Comparison of ENCODE assay signal across 1 cellular context in genomic region chr17:80021600-80021999, GRCh38.
TF ChIP-seq lines count a peak whose summit lies in the region.

No MANE protein-coding gene starts in this region.

TF ChIP-seq in GM12878, 131 proteins besides CTCF, POLR2A, EP300 and RAD21:
- TF ChIP-seq SRF (IDR thresholded peaks at IDR 0.05; ENCODE audit: low read depth in 2 of 2, low read length in 2 of 2), result no peak
- no peak for TF ChIP-seq ZBTB4 (CRISPR knock-in tag; IDR thresholded peaks at IDR 0.05)
- TF ChIP-seq ZBTB40 (IDR thresholded peaks at IDR 0.05; ENCODE audit: borderline replicate concordance), result no peak; the same call in 1 of the 2 replicates
- no peak for TF ChIP-seq HDAC2 (IDR thresholded peaks at IDR 0.05)
- no peak for TF ChIP-seq NFYA (IDR thresholded peaks at IDR 0.05; ENCODE audit: borderline replicate concordance, low read depth, low read length)
- TF ChIP-seq NFIC (IDR thresholded peaks at IDR 0.05; ENCODE audit: low read depth, low read length), result peak; percentile 46; the same call in 1 of the 2 replicates
- TF ChIP-seq PBX3 (IDR thresholded peaks at IDR 0.05; ENCODE audit: insufficient replicate concordance, low read depth, low read length), result peak; percentile 58
- TF ChIP-seq BRCA1 (IDR thresholded peaks at IDR 0.05; ENCODE audit: low read depth, low read length), result no peak
- TF ChIP-seq EZH2 (IDR thresholded peaks at IDR 0.05; ENCODE audit: borderline replicate concordance, control insufficient read depth, low read depth, low read length), result no peak
- no peak for TF ChIP-seq HSF1 (IDR thresholded peaks at IDR 0.05; ENCODE audit: low read depth, low read length)
- no peak for TF ChIP-seq ZNF592 (IDR thresholded peaks at IDR 0.05)
- no peak for TF ChIP-seq ZSCAN29 (IDR thresholded peaks at IDR 0.05)
- TF ChIP-seq IKZF1 (conservative IDR thresholded peaks at IDR 0.05), result no peak
- TF ChIP-seq MXI1 (IDR thresholded peaks at IDR 0.05; ENCODE audit: low read depth, low read length), result no peak
- no peak for TF ChIP-seq GABPA (IDR thresholded peaks at IDR 0.05; ENCODE audit: low read depth)
- TF ChIP-seq BCLAF1 (IDR thresholded peaks at IDR 0.05), result no peak
- no peak for TF ChIP-seq WRNIP1 (IDR thresholded peaks at IDR 0.05; ENCODE audit: borderline replicate concordance, low read depth, low read length)
- peak; percentile 99 for TF ChIP-seq BCL3 (IDR thresholded peaks at IDR 0.05; ENCODE audit: borderline replicate concordance, insufficient read depth, low read depth, low read length, poor library complexity, severe bottlenecking)
- TF ChIP-seq CBX3 (IDR thresholded peaks at IDR 0.05; ENCODE audit: borderline replicate concordance, low read depth), result no peak
- peak; percentile 50; the same call in 1 of the 2 replicates for TF ChIP-seq TCF3 (IDR thresholded peaks at IDR 0.05; ENCODE audit: borderline replicate concordance, insufficient read depth, low read depth, low read length)
